ENCODE assay signal across 1 cellular context in genomic region chr13:42485272-42485671, GRCh38.
TF ChIP-seq lines count a peak whose summit lies in the region.

No MANE protein-coding gene starts in this region.

TF ChIP-seq in IMR-90, 13 proteins besides CTCF, POLR2A, EP300 and RAD21 (continued from another document):
- TF ChIP-seq BHLHE40 (IDR thresholded peaks at IDR 0.05; ENCODE audit: low read depth, low read length) = no peak
- TF ChIP-seq MXI1 (IDR thresholded peaks at IDR 0.05; ENCODE audit: borderline replicate concordance, low read depth, low read length) = no peak
- no peak for TF ChIP-seq FOS (IDR thresholded peaks at IDR 0.05; ENCODE audit: low read depth, low read length)
- no peak for TF ChIP-seq RFX5 (IDR thresholded peaks at IDR 0.05; ENCODE audit: low read depth, low read length)
- TF ChIP-seq NFE2L2 (IDR thresholded peaks at IDR 0.05; ENCODE audit: low read depth, low read length) = no peak
- TF ChIP-seq MAFK (IDR thresholded peaks at IDR 0.05; ENCODE audit: low read depth, low read length) = no peak
- TF ChIP-seq, protein P1, sequence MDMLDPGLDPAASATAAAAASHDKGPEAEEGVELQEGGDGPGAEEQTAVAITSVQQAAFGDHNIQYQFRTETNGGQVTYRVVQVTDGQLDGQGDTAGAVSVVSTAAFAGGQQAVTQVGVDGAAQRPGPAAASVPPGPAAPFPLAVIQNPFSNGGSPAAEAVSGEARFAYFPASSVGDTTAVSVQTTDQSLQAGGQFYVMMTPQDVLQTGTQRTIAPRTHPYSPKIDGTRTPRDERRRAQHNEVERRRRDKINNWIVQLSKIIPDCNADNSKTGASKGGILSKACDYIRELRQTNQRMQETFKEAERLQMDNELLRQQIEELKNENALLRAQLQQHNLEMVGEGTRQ (IDR thresholded peaks at IDR 0.05; ENCODE audit: low read depth, low read length) = no peak
TF ChIP-seq in IMR-90: peak in this region for 0.
